34 cellular contexts compared by ENCODE assay signal in the genomic region with DNA sequence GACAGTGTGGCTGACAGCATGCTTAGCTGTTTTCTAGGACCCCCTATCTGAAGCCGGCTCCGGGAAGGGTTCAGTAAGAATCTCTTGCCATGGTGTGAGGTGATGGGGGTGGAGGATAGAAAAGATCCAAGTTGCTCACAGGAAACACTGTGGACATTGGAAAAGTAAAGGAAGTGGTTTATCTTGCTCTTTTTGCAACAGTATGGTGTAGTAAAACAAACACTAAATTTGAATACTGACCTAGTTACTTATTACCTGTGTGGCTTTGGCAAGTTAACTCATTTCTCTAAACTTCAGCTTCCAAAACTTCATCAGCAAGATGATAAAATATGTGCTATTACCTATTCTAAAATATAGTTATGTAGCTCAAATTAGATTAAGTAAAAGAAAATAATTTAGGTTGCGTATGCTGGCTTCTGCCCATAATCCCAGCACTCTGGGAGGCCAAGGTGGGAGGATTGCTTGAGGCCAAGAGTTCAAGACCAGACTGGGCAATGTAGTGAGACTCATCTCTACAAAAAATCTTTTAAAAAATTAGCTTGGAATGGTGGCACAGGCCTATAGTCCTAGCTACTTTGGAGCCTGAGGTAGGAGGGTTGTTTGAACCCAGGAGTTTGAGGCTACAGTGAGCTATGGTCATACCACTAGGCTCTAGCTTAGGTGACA. TPM values are rescaled to one million over a fixed set of nuclear protein-coding genes. Genes with fewer than 3 reads are reported as not detected.
A peak's percentile ranks its signal among the peaks of the same experiment; 100 is the strongest.
DNase-seq lines count a peak whose midpoint lies in the region; ATAC-seq, FAIRE-seq and TF ChIP-seq lines count a peak whose summit lies in the region.
"Had no signal": no experiment of that assay in that cellular context is flagged by ENCODE, and none has a peak within 500 bp of the region (broad histone marks: within the 10 kb centered on the region; RNA-seq: fewer than 3 reads in every experiment).

No MANE protein-coding gene starts in this region.

- H3K36me3 ChIP-seq in cardiac muscle cell = peaks cover 17% of the 10 kb centered on the region
- peaks cover 0 to 28% of the 10 kb centered on the region in 2 experiments for H3K36me3 ChIP-seq in mesenchymal stem cell (ENCODE audit: control insufficient read depth in 1 of 2, insufficient read depth in 2 of 2, low read depth in 1 of 2, low read length in 2 of 2)
- H3K36me3 ChIP-seq in A673 (ENCODE audit: insufficient read depth, low read length, poor library complexity, severe bottlenecking) = peaks cover 13% of the 10 kb centered on the region
- H3K36me3 ChIP-seq: breast epithelium, prostate gland, SJCRH30 had no signal

- H3K4me3 ChIP-seq in cardiac muscle cell (no peak overlapping the region), dorsolateral prefrontal cortex (no peak overlapping the region), mesenchymal stem cell (ENCODE audit: insufficient read depth in 1 of 2, low read depth in 1 of 2, low read length in 2 of 2) (no peak overlapping the region), A673 (ENCODE audit: low read depth, low read length, poor library complexity, severe bottlenecking) (no peak overlapping the region)
- H3K4me3 ChIP-seq: breast epithelium, K562, lower lobe of right lung, Peyer's patch, prostate gland, SJCRH30, suprapubic skin had no signal

- intact Hi-C loops in Right ventricle myocardium inferior (cut with DNase I) = loop anchor here (5.0 kb wide), 1 partner anchor 208 kb away; a partner anchor contains a TSS
- intact Hi-C loops in dorsolateral prefrontal cortex (cut with DNase I) = loop anchor here in 1 of 2 donors (10.0 kb wide), 1 partner anchor 336 kb away; no protein-coding TSS in a partner anchor
- intact Hi-C loops in A673 (cut with micrococcal nuclease; ENCODE audit: unreplicated experiment) = no loop called here

- CTCF ChIA-PET in A673 (lab: Charles Lee) = no interaction called here

- TF ChIP-seq CTCF in cardiac muscle cell (IDR thresholded peaks at IDR 0.05; ENCODE audit: low read depth, low read length) (no peak), dorsolateral prefrontal cortex (IDR thresholded peaks at IDR 0.05 in 54 of 56, conservative IDR thresholded peaks at IDR 0.05 in 2 of 56; ENCODE audit: low read depth in 1 of 56, partially characterized antibody in 56 of 56) (no peak), A673 (conservative IDR thresholded peaks at IDR 0.05; ENCODE audit: low read depth, low read length) (no peak)

- H3K9ac ChIP-seq in mesenchymal stem cell (ENCODE audit: low read length) = no peak overlapping the region

- BruUV-seq in A673 (replicated peaks; lab: Mats Ljungman, UMichigan) = no TSS peak

- H3K27ac ChIP-seq in cardiac muscle cell (peak overlapping the region; percentile 53), dorsolateral prefrontal cortex (peak overlapping the region in 53 of 59 donors; percentile 2 to 88 (median 71)), mesenchymal stem cell (ENCODE audit: low read length, poor library complexity, severe bottlenecking) (peak overlapping the region; percentile 91), substantia nigra (ENCODE audit: low read depth, low read length, poor library complexity, severe bottlenecking) (peak overlapping the region; percentile 35), A673 (ENCODE audit: low read depth, low read length, poor library complexity, severe bottlenecking) (no peak overlapping the region)
- H3K27ac ChIP-seq: breast epithelium, lower lobe of right lung, Peyer's patch, prostate gland, SJCRH30, suprapubic skin had no signal

- no peak overlapping the region for H3K14ac ChIP-seq in mesenchymal stem cell (ENCODE audit: low read length in 2 of 2)

- H4K8ac ChIP-seq in mesenchymal stem cell (ENCODE audit: low read length) = no peak overlapping the region

- no peak overlapping the region for H4K91ac ChIP-seq in mesenchymal stem cell (ENCODE audit: low read length)

- H3K4me1 ChIP-seq in cardiac muscle cell (ENCODE audit: low read depth) (peaks cover 17% of the 10 kb centered on the region), mesenchymal stem cell (ENCODE audit: control insufficient read depth, insufficient read depth, low read depth, low read length) (peaks cover 14% of the 10 kb centered on the region), A673 (ENCODE audit: insufficient read depth, low read length, poor library complexity, severe bottlenecking) (no peaks in the 10 kb centered on the region)
- H3K4me1 ChIP-seq: breast epithelium, prostate gland, SJCRH30, suprapubic skin had no signal

- POLR2A ChIA-PET in A673 (lab: Charles Lee; ENCODE audit: low non-redundant PET) = no interaction called here

- H2BK120ac ChIP-seq in mesenchymal stem cell (ENCODE audit: low read depth, low read length) = no peak overlapping the region

- H3K23ac ChIP-seq in mesenchymal stem cell (ENCODE audit: low read length in 2 of 2) = no peak overlapping the region

- peak overlapping the region; percentile 41 for H2AK5ac ChIP-seq in mesenchymal stem cell (ENCODE audit: low read length, severe bottlenecking)

- H3K4me2 ChIP-seq in mesenchymal stem cell (ENCODE audit: low read length, poor library complexity, severe bottlenecking) = peak overlapping the region; percentile 21

- no peaks in the 10 kb centered on the region for H3K27me3 ChIP-seq in cardiac muscle cell
- no peaks in the 10 kb centered on the region for H3K27me3 ChIP-seq in dorsolateral prefrontal cortex
- no peaks in the 10 kb centered on the region for H3K27me3 ChIP-seq in mesenchymal stem cell (ENCODE audit: control insufficient read depth in 1 of 2, insufficient read depth in 1 of 2, low read length in 2 of 2)
- no peaks in the 10 kb centered on the region for H3K27me3 ChIP-seq in A673 (replicated peaks; ENCODE audit: insufficient read depth, low read depth, low read length, poor library complexity)
- H3K27me3 ChIP-seq: breast epithelium, Peyer's patch, SJCRH30, suprapubic skin had no signal

- DNase-seq in cardiac muscle cell (ENCODE audit: low read depth in 1 of 2, low spot score in 1 of 2) (no peak), Right ventricle myocardium inferior (ENCODE audit: missing footprints) (no peak), dorsolateral prefrontal cortex (no peak), mesenchymal stem cell (no peak), substantia nigra (lab: John Stamatoyannopoulos, UW) (no peak), HT-29 (ENCODE audit: low spot score) (no peak), A673 (ENCODE audit: low spot score) (no peak), HTR-8/SVneo (ENCODE audit: insufficient read length, low spot score) (no peak)
- DNase-seq: activated naive CD4-positive, alpha-beta T cell treated with anti-CD3 and anti-CD28 coated beads for 36 hours; activated T-cell treated with anti-CD3 and anti-CD28 coated beads, Interleukin-2, amount 50 U/mL, for 1 hour; DMS79; effector memory CD4-positive, alpha-beta T cell; foreskin melanocyte; GF-D8; H9; hippocampal formation; immature natural killer cell; lower lobe of right lung; NCI-H1417 treated with DMSO at 0.1 percent for 48 hours; NCI-H510A treated with DMSO at 0.1 percent for 48 hours; Peyer's patch; SJCRH30; T-cell had no signal

- FAIRE-seq in HTR-8/SVneo (lab: Jason Lieb, UNC) = no peak
- FAIRE-seq: A204.1, colon, K562, TTC549 had no signal

- H2BK5ac ChIP-seq in mesenchymal stem cell (ENCODE audit: low read depth, low read length, poor library complexity, severe bottlenecking) = peak overlapping the region; percentile 39

- no peak overlapping the region for H2AFZ ChIP-seq in mesenchymal stem cell (ENCODE audit: low read depth, low read length)

- WGBS in mesenchymal stem cell = 97% methylated on average over 3 of the region's 3 CpGs

- H2BK15ac ChIP-seq in mesenchymal stem cell (ENCODE audit: low read depth, poor library complexity, severe bottlenecking) = no peak overlapping the region

- H2BK12ac ChIP-seq in mesenchymal stem cell (ENCODE audit: low read length in 2 of 2) = no peak overlapping the region

- no peak overlapping the region for H3K18ac ChIP-seq in mesenchymal stem cell (ENCODE audit: low read depth in 1 of 2, low read length in 2 of 2)

- H3K9me3 ChIP-seq in cardiac muscle cell (ENCODE audit: low read depth) = no peaks in the 10 kb centered on the region
- no peaks in the 10 kb centered on the region for H3K9me3 ChIP-seq in mesenchymal stem cell (ENCODE audit: control insufficient read depth, low read length)
- no peaks in the 10 kb centered on the region for H3K9me3 ChIP-seq in A673 (ENCODE audit: low read depth, low read length, poor library complexity, severe bottlenecking)
- H3K9me3 ChIP-seq: breast epithelium, lower lobe of right lung, Peyer's patch, prostate gland, SJCRH30, suprapubic skin had no signal

- no peak for ATAC-seq in Right ventricle myocardium inferior
- ATAC-seq: activated CD4-positive, CD25-positive, alpha-beta regulatory T cell treated with anti-CD3 and anti-CD28 coated beads, Interleukin-2, amount 50 U/mL, for 24 hours; esophagus mucosa; K562; T-cell had no signal

- H3K79me1 ChIP-seq in mesenchymal stem cell (replicated peaks; ENCODE audit: low read length, poor library complexity, severe bottlenecking) = peaks cover 1% of the 10 kb centered on the region

- H3K4ac ChIP-seq in mesenchymal stem cell (ENCODE audit: low read depth in 1 of 2, low read length in 2 of 2) = no peak overlapping the region

RNA-seq across cellular contexts. Expression of a gene that starts 51.6 kb away (rescaled TPM):
- 56.3 and 85.9 TPM in 2 replicates for total RNA-seq in cardiac muscle cell
- 59.0 and 117 TPM in 2 replicates for polyA plus RNA-seq in cardiac muscle cell
- total RNA-seq in Right ventricle myocardium inferior = 5.4 TPM
- total RNA-seq in dorsolateral prefrontal cortex = 1 to 10 TPM in 16 of 120 experiments, under 1 TPM in 53, not detected in 51; 0.32 to 2.2 (median 0.72) TPM
- polyA plus RNA-seq in mesenchymal stem cell (2013, experiment 1 of 2) = not detected
- polyA plus RNA-seq in mesenchymal stem cell (2013, experiment 2 of 2) = not detected
- total RNA-seq in HT-29 (2014; rRNA removed; shearing (Covaris generic)) = not detected in 2 replicates
- total RNA-seq in A673 (2021) = 0.35 and 0.43 TPM in 2 replicates
- total RNA-seq: activated naive CD4-positive, alpha-beta T cell treated with anti-CD3 and anti-CD28 coated beads for 36 hours; MCF 10A; SJCRH30 had no signal
- polyA plus RNA-seq: K562 had no signal

RNA-seq across cellular contexts. Expression of a gene that starts 59.3 kb away (rescaled TPM):
- total RNA-seq in cardiac muscle cell (2.3 TPM in 1 of 2 replicates, not detected in the other), Right ventricle myocardium inferior (not detected), dorsolateral prefrontal cortex (not detected), A673 (2021) (not detected in 2 replicates)
- 0.96 and 2.6 TPM in 2 replicates for polyA plus RNA-seq in cardiac muscle cell
- polyA plus RNA-seq in mesenchymal stem cell (2013, experiment 1 of 2) = not detected
- polyA plus RNA-seq in mesenchymal stem cell (2013, experiment 2 of 2) = not detected
- total RNA-seq in HT-29 (2014; rRNA removed; shearing (Covaris generic)) = not detected in 2 replicates
- total RNA-seq: activated naive CD4-positive, alpha-beta T cell treated with anti-CD3 and anti-CD28 coated beads for 36 hours; breast epithelium; H9; lower lobe of right lung; MCF 10A; prostate gland; SJCRH30; urinary bladder had no signal
- polyA plus RNA-seq: immature natural killer cell, K562 had no signal
